ENCODE assay signal across 8 cellular contexts in genomic region chr18:25561923-25562322, GRCh38.
DNase-seq lines count a peak whose midpoint lies in the region; ATAC-seq, FAIRE-seq and TF ChIP-seq lines count a peak whose summit lies in the region.

No MANE protein-coding gene starts in this region.

- no peaks in the 10 kb centered on the region for H3K9me3 ChIP-seq in heart left ventricle
- H3K9me3 ChIP-seq in H1 (ENCODE audit: insufficient read depth in 2 of 2, low read depth in 1 of 2, low read length in 1 of 2) = no peaks in the 10 kb centered on the region
- H3K9me3 ChIP-seq in transverse colon = no peaks in the 10 kb centered on the region
- no peaks in the 10 kb centered on the region for H3K9me3 ChIP-seq in suprapubic skin

- in situ Hi-C loops in transverse colon (cut with MboI; ENCODE audit: low pct_ligation_motif_present in 1 of 4, low pct_unique_long_range_greater_than_20kb in 1 of 4, low sequenced_read_pairs in 3 of 4) = no loop called here

- H2BK12ac ChIP-seq in H1 (ENCODE audit: low read depth, low read length) = no peak overlapping the region

- no peak overlapping the region for H2BK5ac ChIP-seq in H1 (ENCODE audit: low read depth, low read length)

- H3K9ac ChIP-seq in H1 (replicated peaks in 1 of 4; ENCODE audit: extremely low read depth in 1 of 4, low read depth in 3 of 4, low read length in 3 of 4) = no peak overlapping the region

- POLR2A ChIA-PET in H1 (lab: Charles Lee; ENCODE audit: partially characterized antibody) = no interaction called here

- 64 to 75% (median 69%) methylated on average over 6 of the region's 6 CpGs for WGBS in heart left ventricle, 4 donors
- 52% methylated on average over 6 of the region's 6 CpGs; no CpG with 5 or more reads in 1 of the 2 experiments for WGBS in H1 (ENCODE audit: extremely low coverage in 1 of 2, insufficient coverage in 1 of 2, insufficient read length in 1 of 2, insufficient replicate concordance in 2 of 2, low coverage in 1 of 2, low lambda C conversion rate in 2 of 2, missing lambda C conversion rate in 1 of 2), 2 experiments
- 17 to 61% methylated on average over 1 to 6 of the region's 6 CpGs for WGBS in transverse colon (ENCODE audit: low coverage in 1 of 2), 2 donors
- WGBS in suprapubic skin = 76% methylated on average over 6 of the region's 6 CpGs

- no peak overlapping the region for H2BK120ac ChIP-seq in H1 (replicated peaks; ENCODE audit: low read depth, low read length)

- no peak overlapping the region for H2AK5ac ChIP-seq in H1 (ENCODE audit: low read depth, low read length)

- TF ChIP-seq POLR2A in heart left ventricle (IDR thresholded peaks at IDR 0.05) (no peak), H1 (IDR thresholded peaks at IDR 0.05; ENCODE audit: control extremely low read depth in 1 of 2, low read depth in 2 of 2, low read length in 2 of 2) (no peak), transverse colon (IDR thresholded peaks at IDR 0.05) (no peak), suprapubic skin (IDR thresholded peaks at IDR 0.05) (no peak)

- no peaks in the 10 kb centered on the region for H3K79me2 ChIP-seq in H1 (ENCODE audit: control insufficient read depth in 1 of 2, insufficient read depth in 2 of 2, low read length in 2 of 2)

- peak overlapping the region; percentile 92 for H2AFZ ChIP-seq in H1 (ENCODE audit: low read length)

- no peak for TF ChIP-seq EP300 in H1 (IDR thresholded peaks at IDR 0.05; ENCODE audit: borderline replicate concordance in 1 of 2, low read depth in 2 of 2, low read length in 2 of 2)
- TF ChIP-seq EP300 in transverse colon (IDR thresholded peaks at IDR 0.05; ENCODE audit: low read depth) = no peak
- TF ChIP-seq EP300 in suprapubic skin (IDR thresholded peaks at IDR 0.05) = no peak

- H3K18ac ChIP-seq in H1 (ENCODE audit: extremely low read depth, low read length) = no peak overlapping the region

- H4K20me1 ChIP-seq in H1 (replicated peaks in 1 of 2; ENCODE audit: control insufficient read depth in 1 of 2, insufficient read depth in 2 of 2, low read length in 2 of 2) = no peaks in the 10 kb centered on the region

- no peak overlapping the region for H4K5ac ChIP-seq in H1 (ENCODE audit: insufficient read length, low read depth, low read length)

- H3K23ac ChIP-seq in H1 (ENCODE audit: insufficient read length) = no peak overlapping the region

- H3K27me3 ChIP-seq in heart left ventricle = no peaks in the 10 kb centered on the region
- H3K27me3 ChIP-seq in H1 (replicated peaks in 1 of 4; ENCODE audit: control insufficient read depth in 3 of 4, extremely low read depth in 1 of 4, insufficient read depth in 3 of 4, low read length in 3 of 4) = no peaks in the 10 kb centered on the region
- no peaks in the 10 kb centered on the region for H3K27me3 ChIP-seq in transverse colon
- H3K27me3 ChIP-seq in suprapubic skin = no peaks in the 10 kb centered on the region

- H3K27ac ChIP-seq in heart left ventricle (no peak overlapping the region), H1 (ENCODE audit: low read depth, low read length) (no peak overlapping the region), transverse colon (no peak overlapping the region), suprapubic skin (no peak overlapping the region)

- no peak overlapping the region for H4K91ac ChIP-seq in H1 (replicated peaks; ENCODE audit: insufficient read length, low read length)

- TF ChIP-seq RAD21 in H1 (IDR thresholded peaks at IDR 0.05 in 1 of 2, conservative IDR thresholded peaks at IDR 0.05 in 1 of 2; ENCODE audit: low read depth in 2 of 2, low read length in 2 of 2) = peak; percentile 49 to 50

- H3K4me1 ChIP-seq in heart left ventricle (peaks cover 0 to 1% (median 0%) of the 10 kb centered on the region in 12 donors), H1 (replicated peaks in 1 of 4; ENCODE audit: control insufficient read depth in 3 of 4, insufficient read depth in 4 of 4, low read length in 3 of 4) (no peaks in the 10 kb centered on the region), transverse colon (no peaks in the 10 kb centered on the region), suprapubic skin (peaks cover 12% of the 10 kb centered on the region)

- no peaks in the 10 kb centered on the region for H3K79me1 ChIP-seq in H1 (ENCODE audit: low read depth, low read length)

- H3K4ac ChIP-seq in H1 (replicated peaks; ENCODE audit: insufficient read length, low read depth, low read length) = no peak overlapping the region

- CTCF ChIA-PET in H1 (lab: Charles Lee; ENCODE audit: partially characterized antibody) = interaction anchor here (1.0 kb wide), 2 partner anchors 17 to 56 kb away, joined by 3 to 5 read pairs; no protein-coding TSS in a partner anchor

- DNase-seq in heart left ventricle = no peak
- DNase-seq in left cardiac atrium = no peak
- DNase-seq in NAMALWA (ENCODE audit: low spot score) = peak; percentile 51
- DNase-seq in H1 (ENCODE audit: low read depth in 1 of 2, low spot score in 2 of 2) = no peak
- peak; percentile 10 for DNase-seq in transverse colon
- no peak for DNase-seq in activated T-cell treated with anti-CD3 and anti-CD28 coated beads, Interleukin-2, amount 50 U/mL, for 1 hour
- DNase-seq in suprapubic skin (ENCODE audit: low spot score in 2 of 2) = no peak

- no peak overlapping the region for H3K14ac ChIP-seq in H1 (ENCODE audit: insufficient read length)

- no peak overlapping the region for H4K8ac ChIP-seq in H1 (ENCODE audit: extremely low read depth, insufficient read depth, low read length)

- H3K36me3 ChIP-seq in heart left ventricle = no peaks in the 10 kb centered on the region
- no peaks in the 10 kb centered on the region for H3K36me3 ChIP-seq in H1 (ENCODE audit: control insufficient read depth in 2 of 4, insufficient read depth in 4 of 4, low read length in 3 of 4)
- H3K36me3 ChIP-seq in transverse colon = no peaks in the 10 kb centered on the region
- no peaks in the 10 kb centered on the region for H3K36me3 ChIP-seq in suprapubic skin

- no peak overlapping the region for H3K4me2 ChIP-seq in H1 (ENCODE audit: insufficient read depth in 1 of 2, low read depth in 2 of 2, low read length in 2 of 2)

- intact Hi-C loops in heart left ventricle (cut with DNase I) = loop anchor here in 3 of 10 donors (10.0 kb wide), 7 partner anchors 53 to 687 kb away; partner anchors contain the start of gene ZNF521 (in 1 of the 3)
- intact Hi-C loops in left cardiac atrium (cut with DNase I) = no loop called here
- intact Hi-C loops in transverse colon (cut with DNase I; ENCODE audit: low total_unique reads) = loop anchor here (10.0 kb wide), 1 partner anchor 1103 kb away; no protein-coding TSS in a partner anchor

- FAIRE-seq in H1 (lab: Jason Lieb, UNC) = no peak

- TF ChIP-seq CTCF in heart left ventricle (IDR thresholded peaks at IDR 0.05) = peak in 7 of 12 donors; percentile 12 to 37 (median 26)
- peak; percentile 5 to 38 (median 32) for TF ChIP-seq CTCF in H1 (IDR thresholded peaks at IDR 0.05; ENCODE audit: control extremely low read depth in 1 of 3, insufficient read depth in 1 of 3, low read depth in 1 of 3, low read length in 3 of 3)
- TF ChIP-seq CTCF in transverse colon (IDR thresholded peaks at IDR 0.05) = peak in 3 of 5 experiments; percentile 23 to 39 (median 27)
- TF ChIP-seq CTCF in suprapubic skin (IDR thresholded peaks at IDR 0.05) = no peak

- H3K56ac ChIP-seq in H1 (replicated peaks; ENCODE audit: insufficient read length, low read depth, low read length) = no peak overlapping the region

- ATAC-seq in heart left ventricle = no peak
- no peak for ATAC-seq in left cardiac atrium
- ATAC-seq in HG02642 (IDR thresholded peaks at IDR 0.05; ENCODE audit: poor library complexity, unreplicated experiment) = no peak

- no peak overlapping the region for H2BK15ac ChIP-seq in H1 (ENCODE audit: low read length)

- H3K23me2 ChIP-seq in H1 (ENCODE audit: low read depth, low read length) = no peaks in the 10 kb centered on the region

- H2BK20ac ChIP-seq in H1 (ENCODE audit: low read length) = no peak overlapping the region

- no peak overlapping the region for H3K4me3 ChIP-seq in heart left ventricle
- H3K4me3 ChIP-seq in H1 (ENCODE audit: extremely low read depth in 1 of 4, insufficient read depth in 2 of 4, low read depth in 3 of 4, low read length in 4 of 4) = no peak overlapping the region
- H3K4me3 ChIP-seq in transverse colon = no peak overlapping the region
- no peak overlapping the region for H3K4me3 ChIP-seq in suprapubic skin

TF ChIP-seq in H1, 55 proteins besides CTCF, POLR2A, EP300 and RAD21:
- TF ChIP-seq JUN (IDR thresholded peaks at IDR 0.05; ENCODE audit: low read depth, low read length) (no peak), CHD1 (IDR thresholded peaks at IDR 0.05; ENCODE audit: low read depth, low read length) (no peak), MAFK (IDR thresholded peaks at IDR 0.05; ENCODE audit: low read depth, low read length) (no peak), JUND (IDR thresholded peaks at IDR 0.05; ENCODE audit: low read length) (no peak), RNF2 (IDR thresholded peaks at IDR 0.05; ENCODE audit: borderline replicate concordance, low read depth, low read length, missing control alignments, poor library complexity, severe bottlenecking) (no peak), KDM1A (IDR thresholded peaks at IDR 0.05; ENCODE audit: borderline replicate concordance, low read length) (no peak)

Comparison
In these comparisons a context has a peak if more than half of its experiments do, and no peak if none do; other contexts are left out.
1. DNase-seq: peak in NAMALWA (single experiment) and transverse colon (single experiment); none in heart left ventricle (0 of 5), left cardiac atrium (single experiment), H1 (0 of 2), activated T-cell treated with anti-CD3 and anti-CD28 coated beads, Interleukin-2, amount 50 U/mL, for 1 hour (single experiment) and suprapubic skin (0 of 2).
2. CTCF ChIP-seq: peak in heart left ventricle (7 of 12), H1 (3 of 3) and transverse colon (3 of 5); none in suprapubic skin (0 of 2).